17 cellular contexts compared by ENCODE assay signal in genomic region chr1:43434256-43434655, GRCh38. TPM values are rescaled to one million over a fixed set of nuclear protein-coding genes. Genes with fewer than 3 reads are reported as not detected.
DNase-seq lines count a peak whose midpoint lies in the region; TF ChIP-seq lines count a peak whose summit lies in the region.
"Had no signal": no experiment of that assay in that cellular context is flagged by ENCODE, and none has a peak within 500 bp of the region (broad histone marks: within the 10 kb centered on the region; RNA-seq: fewer than 3 reads in every experiment).

No MANE protein-coding gene starts in this region.

- TF ChIP-seq EP300 in suprapubic skin (IDR thresholded peaks at IDR 0.05) = no peak

- H3K4me3 ChIP-seq in coronary artery (no peak overlapping the region), suprapubic skin (no peak overlapping the region)
- H3K4me3 ChIP-seq: BLaER1 treated with 17β-estradiol and CSF1 and Interleukin-3, amounts not matched to agents 10 nM and 100 nM; GM23338 had no signal

- TF ChIP-seq POLR2A in suprapubic skin (IDR thresholded peaks at IDR 0.05) = no peak

- H3K27me3 ChIP-seq in suprapubic skin = no peaks in the 10 kb centered on the region
- H3K27me3 ChIP-seq: BLaER1 treated with 17β-estradiol and CSF1 and Interleukin-3, amounts not matched to agents 10 nM and 100 nM had no signal

- intact Hi-C loops in posterior vena cava (cut with DNase I) = loop anchor here in 1 of 2 donors (5.0 kb wide), 1 partner anchor 1158 kb away; no protein-coding TSS in a partner anchor

- 92% methylated on average over 7 of the region's 7 CpGs for WGBS in suprapubic skin

- H3K36me3 Mint-ChIP-seq in activated naive CD8-positive, alpha-beta T cell = no peaks in the 10 kb centered on the region
- H3K36me3 Mint-ChIP-seq in activated naive CD8-positive, alpha-beta T cell treated with anti-CD3 and anti-CD28 coated beads for 36 hours = peaks cover 2% of the 10 kb centered on the region

- H3K9me3 ChIP-seq in suprapubic skin = no peaks in the 10 kb centered on the region
- H3K9me3 ChIP-seq: BLaER1 treated with 17β-estradiol and CSF1 and Interleukin-3, amounts not matched to agents 10 nM and 100 nM had no signal

- no peaks in the 10 kb centered on the region for H3K9me3 Mint-ChIP-seq in activated naive CD8-positive, alpha-beta T cell (ENCODE audit: low read depth)
- H3K9me3 Mint-ChIP-seq in activated naive CD8-positive, alpha-beta T cell treated with anti-CD3 and anti-CD28 coated beads for 36 hours = no peaks in the 10 kb centered on the region
- H3K9me3 Mint-ChIP-seq: CD4-positive, alpha-beta T cell; GM23338; H9 had no signal

- H3K4me1 Mint-ChIP-seq in activated naive CD8-positive, alpha-beta T cell (ENCODE audit: low read depth) = no peaks in the 10 kb centered on the region
- H3K4me1 Mint-ChIP-seq in activated naive CD8-positive, alpha-beta T cell treated with anti-CD3 and anti-CD28 coated beads for 36 hours = peaks cover 4% of the 10 kb centered on the region
- H3K4me1 Mint-ChIP-seq: H9 had no signal

- peak overlapping the region; percentile 68 for H3K27ac Mint-ChIP-seq in activated naive CD8-positive, alpha-beta T cell
- H3K27ac Mint-ChIP-seq in activated naive CD8-positive, alpha-beta T cell treated with anti-CD3 and anti-CD28 coated beads for 36 hours = no peak overlapping the region
- H3K27ac Mint-ChIP-seq: CD4-positive, alpha-beta T cell; GM23338; H9 had no signal

- H3K4me3 Mint-ChIP-seq in activated naive CD8-positive, alpha-beta T cell = no peak overlapping the region
- H3K4me3 Mint-ChIP-seq in activated naive CD8-positive, alpha-beta T cell treated with anti-CD3 and anti-CD28 coated beads for 36 hours = no peak overlapping the region
- H3K4me3 Mint-ChIP-seq: CD4-positive, alpha-beta T cell; GM23338; H9 had no signal

- no peaks in the 10 kb centered on the region for H3K27me3 Mint-ChIP-seq in activated naive CD8-positive, alpha-beta T cell
- no peaks in the 10 kb centered on the region for H3K27me3 Mint-ChIP-seq in activated naive CD8-positive, alpha-beta T cell treated with anti-CD3 and anti-CD28 coated beads for 36 hours
- H3K27me3 Mint-ChIP-seq: CD4-positive, alpha-beta T cell had no signal

- DNase-seq in activated naive CD8-positive, alpha-beta T cell treated with anti-CD3 and anti-CD28 coated beads for 36 hours = no peak
- peak; percentile 49 for DNase-seq in coronary artery (ENCODE audit: low spot score)
- peak; percentile 64 for DNase-seq in posterior vena cava (ENCODE audit: low spot score)
- DNase-seq in suprapubic skin (ENCODE audit: low spot score in 2 of 2) = peak; percentile 30 to 55
- no peak for DNase-seq in iPS-NIHi7 (ENCODE audit: extremely low spot score)
- DNase-seq in EL = no peak
- no peak for DNase-seq in NCI-H2196 treated with DMSO at 0.1 percent for 48 hours (lab: John Stamatoyannopoulos, UW; ENCODE audit: unreplicated experiment)
- DNase-seq: ACHN, DMS153, DMS79 treated with DMSO at 0.1 percent for 48 hours, GDM1, H9 had no signal

- TF ChIP-seq CTCF in coronary artery (IDR thresholded peaks at IDR 0.05) = no peak
- no peak for TF ChIP-seq CTCF in suprapubic skin (IDR thresholded peaks at IDR 0.05)

- no peak overlapping the region for H3K27ac ChIP-seq in coronary artery
- H3K27ac ChIP-seq in suprapubic skin = no peak overlapping the region
- H3K27ac ChIP-seq: BLaER1 treated with 17β-estradiol and CSF1 and Interleukin-3, amounts not matched to agents 10 nM and 100 nM had no signal

- peaks cover 10% of the 10 kb centered on the region for H3K4me1 ChIP-seq in suprapubic skin
- H3K4me1 ChIP-seq: BLaER1 treated with 17β-estradiol and CSF1 and Interleukin-3, amounts not matched to agents 10 nM and 100 nM had no signal

- H3K36me3 ChIP-seq in suprapubic skin = peaks cover 82% of the 10 kb centered on the region

RNA-seq across cellular contexts. Expression of gene HYI, which starts 19.5 kb away (rescaled TPM):
- 1 to 10 TPM; 4.3 to 5.6 TPM for total RNA-seq in activated naive CD8-positive, alpha-beta T cell treated with anti-CD3 and anti-CD28 coated beads for 36 hours
- total RNA-seq in posterior vena cava (10 to 100 TPM; 27.6 to 28.8 TPM), suprapubic skin (10 to 100 TPM; 27.8 to 55.8 (median 39.5) TPM)
- total RNA-seq: A172 had no signal

RNA-seq across cellular contexts. Expression of gene SZT2, which starts 44.6 kb away (rescaled TPM):
- 10 to 100 TPM; 22.4 to 27.6 TPM for total RNA-seq in activated naive CD8-positive, alpha-beta T cell treated with anti-CD3 and anti-CD28 coated beads for 36 hours
- total RNA-seq in posterior vena cava (10 to 100 TPM; 43.3 to 45.8 TPM), suprapubic skin (100 to 1,000 TPM in 1 of 4 donors, 10 to 100 TPM in 3; 44.2 to 132 (median 65.5) TPM)

RNA-seq across cellular contexts. Expression of gene MED8, which starts 44.7 kb away (rescaled TPM):
- total RNA-seq in activated naive CD8-positive, alpha-beta T cell treated with anti-CD3 and anti-CD28 coated beads for 36 hours = 10 to 100 TPM; 34.1 to 35.7 TPM
- total RNA-seq in posterior vena cava = 10 to 100 TPM; 27.0 to 30.5 TPM
- 10 to 100 TPM; 26.8 to 43.2 (median 40.3) TPM for total RNA-seq in suprapubic skin

Comparison
In these comparisons a context has a peak if more than half of its experiments do, and no peak if none do; other contexts are left out.
1. DNase-seq: peak in coronary artery (single experiment), posterior vena cava (single experiment) and suprapubic skin (2 of 2); none in activated naive CD8-positive, alpha-beta T cell treated with anti-CD3 and anti-CD28 coated beads for 36 hours (single experiment), iPS-NIHi7 (single experiment), EL (single experiment) and NCI-H2196 treated with DMSO at 0.1 percent for 48 hours (single experiment).
2. RNA of gene HYI, which starts 19.5 kb away (total RNA-seq): 27.8 to 55.8 TPM in suprapubic skin and 27.6 to 28.8 TPM in posterior vena cava; 4.3 to 5.6 TPM in activated naive CD8-positive, alpha-beta T cell treated with anti-CD3 and anti-CD28 coated beads for 36 hours; every median in the first group is over 4 times any median in the second.